Comparison of ENCODE assay signal across 1 cellular context in the genomic region with DNA sequence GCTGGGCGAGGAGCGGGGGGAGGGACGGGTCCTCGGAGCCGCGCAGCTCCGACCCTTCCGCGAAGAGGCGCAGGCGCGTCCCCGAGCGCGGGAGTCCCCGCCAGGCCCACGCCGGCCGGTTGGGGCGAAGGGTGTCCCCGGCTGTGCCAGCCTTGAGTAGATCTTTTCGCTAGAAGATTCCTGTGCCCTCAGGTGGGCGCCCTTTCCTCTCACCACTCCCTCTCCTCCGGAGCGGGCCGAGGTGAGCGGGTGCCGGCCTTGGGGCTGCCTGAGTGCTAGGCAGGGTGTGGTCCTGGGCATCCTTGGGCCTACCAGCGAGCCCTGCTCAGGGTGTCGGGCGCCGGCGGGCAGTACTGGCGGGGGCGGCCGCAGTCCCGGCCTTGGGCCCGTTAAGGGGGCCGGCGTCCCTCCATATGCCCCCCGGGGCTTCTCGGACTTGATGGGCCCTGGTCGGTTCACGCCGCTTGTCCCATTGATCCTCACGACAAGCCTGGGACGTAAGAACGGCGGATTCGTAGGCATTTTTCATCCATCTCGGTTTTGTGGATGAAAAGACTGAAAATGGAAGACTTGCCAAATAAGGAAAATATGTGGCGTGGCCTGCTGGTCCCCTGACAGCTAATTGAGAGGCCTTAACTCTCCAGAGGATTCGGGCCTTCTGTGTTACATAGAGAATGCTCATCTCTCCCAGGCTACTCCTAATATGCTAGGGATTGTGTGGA.
TF ChIP-seq lines count a peak whose summit lies in the region.

No MANE protein-coding gene starts in this region.

TF ChIP-seq in K562, 482 proteins besides CTCF, POLR2A, EP300 and RAD21 (continued from another document):
- TF ChIP-seq, protein P1, sequence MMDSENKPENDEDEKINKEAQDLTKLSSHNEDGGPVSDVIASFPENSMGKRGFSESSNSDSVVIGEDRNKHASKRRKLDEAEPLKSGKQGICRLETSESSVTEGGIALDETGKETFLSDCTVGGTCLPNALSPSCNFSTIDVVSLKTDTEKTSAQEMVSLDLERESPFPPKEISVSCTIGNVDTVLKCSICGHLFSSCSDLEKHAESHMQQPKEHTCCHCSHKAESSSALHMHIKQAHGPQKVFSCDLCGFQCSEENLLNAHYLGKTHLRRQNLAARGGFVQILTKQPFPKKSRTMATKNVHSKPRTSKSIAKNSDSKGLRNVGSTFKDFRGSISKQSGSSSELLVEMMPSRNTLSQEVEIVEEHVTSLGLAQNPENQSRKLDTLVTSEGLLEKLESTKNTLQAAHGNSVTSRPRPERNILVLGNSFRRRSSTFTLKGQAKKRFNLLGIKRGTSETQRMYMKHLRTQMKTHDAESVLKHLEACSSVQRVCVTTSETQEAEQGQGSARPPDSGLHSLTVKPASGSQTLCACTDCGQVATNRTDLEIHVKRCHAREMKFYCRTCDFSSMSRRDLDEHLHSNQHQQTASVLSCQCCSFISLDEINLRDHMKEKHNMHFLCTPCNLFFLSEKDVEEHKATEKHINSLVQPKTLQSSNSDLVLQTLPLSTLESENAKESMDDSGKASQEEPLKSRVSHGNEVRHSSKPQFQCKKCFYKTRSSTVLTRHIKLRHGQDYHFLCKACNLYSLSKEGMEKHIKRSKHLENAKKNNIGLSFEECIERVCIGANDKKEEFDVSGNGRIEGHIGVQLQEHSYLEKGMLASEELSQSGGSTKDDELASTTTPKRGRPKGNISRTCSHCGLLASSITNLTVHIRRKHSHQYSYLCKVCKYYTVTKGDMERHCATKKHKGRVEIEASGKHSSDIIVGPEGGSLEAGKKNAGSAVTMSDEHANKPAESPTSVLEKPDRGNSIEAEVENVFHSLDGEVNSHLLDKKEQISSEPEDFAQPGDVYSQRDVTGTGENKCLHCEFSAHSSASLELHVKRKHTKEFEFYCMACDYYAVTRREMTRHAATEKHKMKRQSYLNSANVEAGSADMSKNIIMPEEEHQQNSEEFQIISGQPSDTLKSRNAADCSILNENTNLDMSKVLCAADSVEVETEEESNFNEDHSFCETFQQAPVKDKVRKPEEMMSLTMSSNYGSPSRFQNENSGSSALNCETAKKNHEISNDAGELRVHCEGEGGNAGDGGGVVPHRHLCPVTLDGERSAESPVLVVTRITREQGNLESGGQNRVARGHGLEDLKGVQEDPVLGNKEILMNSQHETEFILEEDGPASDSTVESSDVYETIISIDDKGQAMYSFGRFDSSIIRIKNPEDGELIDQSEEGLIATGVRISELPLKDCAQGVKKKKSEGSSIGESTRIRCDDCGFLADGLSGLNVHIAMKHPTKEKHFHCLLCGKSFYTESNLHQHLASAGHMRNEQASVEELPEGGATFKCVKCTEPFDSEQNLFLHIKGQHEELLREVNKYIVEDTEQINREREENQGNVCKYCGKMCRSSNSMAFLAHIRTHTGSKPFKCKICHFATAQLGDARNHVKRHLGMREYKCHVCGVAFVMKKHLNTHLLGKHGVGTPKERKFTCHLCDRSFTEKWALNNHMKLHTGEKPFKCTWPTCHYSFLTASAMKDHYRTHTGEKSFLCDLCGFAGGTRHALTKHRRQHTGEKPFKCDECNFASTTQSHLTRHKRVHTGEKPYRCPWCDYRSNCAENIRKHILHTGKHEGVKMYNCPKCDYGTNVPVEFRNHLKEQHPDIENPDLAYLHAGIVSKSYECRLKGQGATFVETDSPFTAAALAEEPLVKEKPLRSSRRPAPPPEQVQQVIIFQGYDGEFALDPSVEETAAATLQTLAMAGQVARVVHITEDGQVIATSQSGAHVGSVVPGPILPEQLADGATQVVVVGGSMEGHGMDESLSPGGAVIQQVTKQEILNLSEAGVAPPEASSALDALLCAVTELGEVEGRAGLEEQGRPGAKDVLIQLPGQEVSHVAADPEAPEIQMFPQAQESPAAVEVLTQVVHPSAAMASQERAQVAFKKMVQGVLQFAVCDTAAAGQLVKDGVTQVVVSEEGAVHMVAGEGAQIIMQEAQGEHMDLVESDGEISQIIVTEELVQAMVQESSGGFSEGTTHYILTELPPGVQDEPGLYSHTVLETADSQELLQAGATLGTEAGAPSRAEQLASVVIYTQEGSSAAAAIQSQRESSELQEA (IDR thresholded peaks at IDR 0.05; ENCODE audit: low read depth) = peak; percentile 61; the same call in 1 of the 2 replicates
- TF ChIP-seq ZFX (CRISPR knock-in tag; IDR thresholded peaks at IDR 0.05) (peak; percentile 82), NR4A1 (CRISPR knock-in tag; IDR thresholded peaks at IDR 0.05) (no peak), NR4A1 (tag; IDR thresholded peaks at IDR 0.05) (0 out of 2 replicates have a peak, but pooled peaks have one; percentile 13), CTBP1 (IDR thresholded peaks at IDR 0.05; ENCODE audit: borderline replicate concordance) (peak; percentile 38; the same call in 1 of the 2 replicates), CREB3L1 (IDR thresholded peaks at IDR 0.05; ENCODE audit: borderline replicate concordance, low read depth) (0 out of 2 replicates have a peak, but pooled peaks have one; percentile 4), GABPB1 (CRISPR knock-in tag; IDR thresholded peaks at IDR 0.05) (peak; percentile 40; the same call in 1 of the 2 replicates), NRF1 (conservative IDR thresholded peaks at IDR 0.05 in 1 of 2, IDR thresholded peaks at IDR 0.05 in 1 of 2) (peak; percentile 85 to 88), RBFOX2 (IDR thresholded peaks at IDR 0.05; ENCODE audit: low read depth, low read length) (peak; percentile 76), DNMT1 (IDR thresholded peaks at IDR 0.05) (no peak), ZNF740 (CRISPR knock-in tag; IDR thresholded peaks at IDR 0.05) (peak; percentile 14), ZNF740 (tag; IDR thresholded peaks at IDR 0.05) (no peak), KDM4B (IDR thresholded peaks at IDR 0.05; ENCODE audit: borderline replicate concordance in 2 of 2, low read depth in 1 of 2) (no peak), ZNF717 (CRISPR knock-in tag; IDR thresholded peaks at IDR 0.05) (no peak), HNRNPL (IDR thresholded peaks at IDR 0.05; ENCODE audit: low read depth, low read length) (peak; percentile 18; the same call in 1 of the 2 replicates), HMGN3 (IDR thresholded peaks at IDR 0.05; ENCODE audit: borderline replicate concordance, extremely low read depth, insufficient read length, low read depth, low read length) (peak; percentile 58), BRCA1 (IDR thresholded peaks at IDR 0.05) (no peak), BRCA1 (CRISPR knock-in tag; IDR thresholded peaks at IDR 0.05) (no peak), PRPF4 (IDR thresholded peaks at IDR 0.05; ENCODE audit: insufficient read depth, low read depth, low read length, poor library complexity, severe bottlenecking) (peak; percentile 8), ARNT (IDR thresholded peaks at IDR 0.05) (no peak), NCOA6 (IDR thresholded peaks at IDR 0.05) (no peak)
- TF ChIP-seq, protein P2, sequence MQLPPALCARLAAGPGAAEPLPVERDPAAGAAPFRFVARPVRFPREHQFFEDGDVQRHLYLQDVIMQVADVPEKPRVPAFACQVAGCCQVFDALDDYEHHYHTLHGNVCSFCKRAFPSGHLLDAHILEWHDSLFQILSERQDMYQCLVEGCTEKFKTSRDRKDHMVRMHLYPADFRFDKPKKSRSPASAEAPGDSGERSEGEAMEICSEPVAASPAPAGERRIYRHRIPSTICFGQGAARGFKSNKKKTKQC (CRISPR knock-in tag; IDR thresholded peaks at IDR 0.05) = peak; percentile 53; the same call in 1 of the 2 replicates
